25 cellular contexts compared by ENCODE assay signal in genomic region chr7:96624954-96625353, GRCh38.
"Had no signal": no experiment of that assay in that cellular context is flagged by ENCODE, and none has a peak within 500 bp of the region (broad histone marks: within the 10 kb centered on the region; RNA-seq: fewer than 3 reads in every experiment).

No MANE protein-coding gene starts in this region.

- H3K4me3 Mint-ChIP-seq: activated CD4-positive, alpha-beta memory T cell treated with anti-CD3 and anti-CD28 coated beads, Interleukin-2, amount 10 ng/mL, durations not matched to agents 7 days and 5 days; activated CD4-positive, alpha-beta T cell treated with anti-CD3 and anti-CD28 coated beads, Interleukin-2, amount 10 ng/mL, durations not matched to agents 7 days and 5 days; activated naive CD8-positive, alpha-beta T cell; activated T-cell treated with anti-CD3 and anti-CD28 coated beads, Interleukin-2, amount 50 U/mL, for 24 hours; activated T-helper 17 cell treated with anti-CD3 and anti-CD28 coated beads, Interleukin-2, amount 50 U/mL, for 72 hours; central memory CD8-positive, alpha-beta T cell; dendritic cell treated with granulocyte-macrophage colony-stimulating factor and Interleukin-4, amounts not matched to agents 40 ng/mL and 50 ng/mL, for 4 days had no signal

- H3K27ac ChIP-seq: brain microvascular endothelial cell, coronary artery, dorsolateral prefrontal cortex had no signal

- H3K27ac Mint-ChIP-seq: activated CD4-positive, alpha-beta memory T cell treated with anti-CD3 and anti-CD28 coated beads, Interleukin-2, amount 10 ng/mL, durations not matched to agents 7 days and 5 days; activated CD4-positive, alpha-beta T cell treated with anti-CD3 and anti-CD28 coated beads, Interleukin-2, amount 10 ng/mL, durations not matched to agents 7 days and 5 days; activated naive CD8-positive, alpha-beta T cell; activated T-cell treated with anti-CD3 and anti-CD28 coated beads, Interleukin-2, amount 50 U/mL, for 24 hours; activated T-helper 17 cell treated with anti-CD3 and anti-CD28 coated beads, Interleukin-2, amount 50 U/mL, for 72 hours; dendritic cell treated with granulocyte-macrophage colony-stimulating factor and Interleukin-4, amounts not matched to agents 40 ng/mL and 50 ng/mL, for 4 days had no signal

- H3K27me3 Mint-ChIP-seq: activated CD4-positive, alpha-beta memory T cell treated with anti-CD3 and anti-CD28 coated beads, Interleukin-2, amount 10 ng/mL, durations not matched to agents 7 days and 5 days; activated naive CD8-positive, alpha-beta T cell; activated T-cell treated with anti-CD3 and anti-CD28 coated beads, Interleukin-2, amount 50 U/mL, for 24 hours; dendritic cell treated with granulocyte-macrophage colony-stimulating factor and Interleukin-4, amounts not matched to agents 40 ng/mL and 50 ng/mL, for 4 days had no signal

- H3K4me3 ChIP-seq: coronary artery, dorsolateral prefrontal cortex had no signal

- H3K9me3 Mint-ChIP-seq: activated CD4-positive, alpha-beta memory T cell treated with anti-CD3 and anti-CD28 coated beads, Interleukin-2, amount 10 ng/mL, durations not matched to agents 7 days and 5 days; activated CD4-positive, alpha-beta T cell treated with anti-CD3 and anti-CD28 coated beads, Interleukin-2, amount 10 ng/mL, durations not matched to agents 7 days and 5 days had no signal

- H3K27me3 ChIP-seq: brain microvascular endothelial cell, dorsolateral prefrontal cortex had no signal

- H3K4me1 Mint-ChIP-seq: activated CD4-positive, alpha-beta memory T cell treated with anti-CD3 and anti-CD28 coated beads, Interleukin-2, amount 10 ng/mL, durations not matched to agents 7 days and 5 days; activated CD4-positive, alpha-beta T cell treated with anti-CD3 and anti-CD28 coated beads, Interleukin-2, amount 10 ng/mL, durations not matched to agents 7 days and 5 days; activated T-helper 17 cell treated with anti-CD3 and anti-CD28 coated beads, Interleukin-2, amount 50 U/mL, for 72 hours; central memory CD8-positive, alpha-beta T cell had no signal

- H3K36me3 ChIP-seq: brain microvascular endothelial cell had no signal

- DNase-seq: activated CD4-positive, alpha-beta memory T cell treated with anti-CD3 and anti-CD28 coated beads, Interleukin-2, amount 10 ng/mL, durations not matched to agents 7 days and 5 days; activated CD4-positive, alpha-beta T cell treated with anti-CD3 and anti-CD28 coated beads for 1 hour; activated CD4-positive, alpha-beta T cell treated with anti-CD3 and anti-CD28 coated beads for 4 hours; activated CD4-positive, alpha-beta T cell treated with anti-CD3 and anti-CD28 coated beads, Interleukin-2, amount 10 ng/mL, durations not matched to agents 7 days and 5 days; activated CD4-positive, alpha-beta T cell treated with anti-CD3 and anti-CD28 coated beads, Interleukin-2, amount 50 U/mL, for 4 hours; activated CD8-positive, alpha-beta memory T cell treated with anti-CD3 and anti-CD28 coated beads, Interleukin-2, amount 50 U/mL, for 48 hours; activated effector memory CD4-positive, alpha-beta T cell treated with Interleukin-2 at 50 U/mL for 16 hours; activated gamma-delta T cell treated with Interleukin-2 at 50 U/mL for 16 hours; activated naive CD4-positive, alpha-beta T cell treated with anti-CD3 and anti-CD28 coated beads, Interleukin-2, amount 50 U/mL, for 16 hours; activated naive CD4-positive, alpha-beta T cell treated with Interleukin-2 at 50 U/mL for 16 hours; activated T-cell treated with anti-CD3 and anti-CD28 coated beads for 4 hours; activated T-cell treated with anti-CD3 and anti-CD28 coated beads, Interleukin-2, amount 50 U/mL, for 24 hours; amniotic stem cell; anterior cingulate cortex; brain microvascular endothelial cell; dorsolateral prefrontal cortex; foreskin fibroblast; head of caudate nucleus; T-helper 2 cell had no signal

- ATAC-seq: activated T-helper 17 cell treated with anti-CD3 and anti-CD28 coated beads, Interleukin-2, amount 50 U/mL, for 72 hours; esophagus mucosa had no signal
